In the genomic region with DNA sequence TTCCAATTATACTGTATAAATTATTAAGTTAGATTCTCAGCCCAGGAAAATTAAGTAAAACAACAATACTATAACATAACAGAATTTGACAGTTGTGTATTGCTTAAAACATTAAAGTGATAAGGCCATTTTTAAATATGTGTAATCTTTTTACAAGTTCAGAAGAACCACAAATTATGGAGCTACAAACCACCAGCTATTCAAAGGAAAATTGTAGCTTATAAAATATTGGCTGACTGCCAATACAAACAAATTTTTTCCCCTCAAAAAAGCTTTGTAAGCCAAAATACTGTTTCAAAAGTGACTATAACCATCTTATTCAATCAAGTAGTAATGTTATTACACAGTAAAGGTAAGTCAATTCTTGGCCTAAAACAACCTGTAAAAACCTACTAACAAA, we compare ENCODE assay signal across 21 cellular contexts. TPM values are rescaled to one million over a fixed set of nuclear protein-coding genes. Genes with fewer than 3 reads are reported as not detected.
DNase-seq lines count a peak whose midpoint lies in the region; ATAC-seq, FAIRE-seq and TF ChIP-seq lines count a peak whose summit lies in the region.
"Had no signal": no experiment of that assay in that cellular context is flagged by ENCODE, and none has a peak within 500 bp of the region (broad histone marks: within the 10 kb centered on the region; RNA-seq: fewer than 3 reads in every experiment).

No MANE protein-coding gene starts in this region.

- ATAC-seq in K562, result no peak
- ATAC-seq in naive B cell (ENCODE audit: low read depth in 2 of 2), result no peak
- no peak for ATAC-seq in effector memory CD8-positive, alpha-beta T cell (replicated peaks)
- ATAC-seq in HepG2, result no peak
- ATAC-seq: right lobe of liver; stimulated activated effector memory CD8-positive, alpha-beta T cell treated with anti-CD3 and anti-CD28 coated beads, Interleukin-12 subunit alpha, Interleukin-12 subunit beta, amount 100 ng/mL, for 72 hours had no signal

- H3K9me3 Mint-ChIP-seq in naive B cell, result no peaks in the 10 kb centered on the region
- H3K9me3 Mint-ChIP-seq in effector memory CD8-positive, alpha-beta T cell, result no peaks in the 10 kb centered on the region
- H3K9me3 Mint-ChIP-seq: central memory CD8-positive, alpha-beta T cell; IgD-negative memory B cell; stimulated activated effector memory CD8-positive, alpha-beta T cell treated with anti-CD3 and anti-CD28 coated beads, Interleukin-12 subunit alpha, Interleukin-12 subunit beta, amount 100 ng/mL, for 72 hours had no signal

- H3K27me3 Mint-ChIP-seq in naive B cell, result no peaks in the 10 kb centered on the region
- H3K27me3 Mint-ChIP-seq in effector memory CD8-positive, alpha-beta T cell, result no peaks in the 10 kb centered on the region
- H3K27me3 Mint-ChIP-seq: central memory CD8-positive, alpha-beta T cell; IgD-negative memory B cell had no signal

- in situ Hi-C loops in K562 (cut with MboI), result no loop called here
- in situ Hi-C loops in HepG2 (cut with HindIII; ENCODE audit: extremely low pct_ligation_motif_present, low pct_unique_long_range_greater_than_20kb), result no loop called here

- peaks cover 95% of the 10 kb centered on the region for H3K79me2 ChIP-seq in K562 (ENCODE audit: control insufficient read depth, insufficient read depth, low read length)
- peaks cover 36% of the 10 kb centered on the region for H3K79me2 ChIP-seq in HepG2 (ENCODE audit: insufficient read depth, low read length)

- CTCF ChIA-PET in K562 (lab: Yijun Ruan, JAX; ENCODE audit: low intra/inter-chr PET ratio) (no interaction called here), HepG2 (lab: Yijun Ruan, JAX; ENCODE audit: low intra/inter-chr PET ratio, low total read pairs) (no interaction called here)

- peaks cover 5 to 7% of the 10 kb centered on the region in 2 donors for H3K36me3 Mint-ChIP-seq in naive B cell
- peaks cover 2% of the 10 kb centered on the region for H3K36me3 Mint-ChIP-seq in effector memory CD8-positive, alpha-beta T cell (ENCODE audit: insufficient read depth)
- H3K36me3 Mint-ChIP-seq: stimulated activated effector memory CD8-positive, alpha-beta T cell treated with anti-CD3 and anti-CD28 coated beads, Interleukin-12 subunit alpha, Interleukin-12 subunit beta, amount 100 ng/mL, for 72 hours had no signal

- H3K27ac ChIP-seq in K562 (ENCODE audit: extremely low read depth, low read depth, low read length) (no peak overlapping the region), HepG2 (ENCODE audit: extremely low read length, insufficient read depth, low read length) (no peak overlapping the region)
- H3K27ac ChIP-seq: HL-60, ovary, right lobe of liver, vagina had no signal

- peak; percentile 10 for DNase-seq in NCI-H146 (lab: John Stamatoyannopoulos, UW)
- DNase-seq in NCI-H146 treated with DMSO at 0.1 percent for 48 hours (lab: John Stamatoyannopoulos, UW; ENCODE audit: unreplicated experiment), result no peak
- peak; percentile 65 for DNase-seq in NCI-H69 (lab: John Stamatoyannopoulos, UW)
- DNase-seq in K562 (ENCODE audit: extremely low read depth in 1 of 4, low spot score in 3 of 4), result no peak
- no peak for DNase-seq in naive B cell
- no peak for DNase-seq in activated CD4-positive, alpha-beta T cell treated with anti-CD3 and anti-CD28 coated beads for 1 hour
- no peak for DNase-seq in effector memory CD8-positive, alpha-beta T cell
- DNase-seq in HepG2 (ENCODE audit: low spot score), result no peak
- DNase-seq: activated gamma-delta T cell treated with Interleukin-2 at 50 U/mL for 16 hours; amniotic stem cell; effector CD8-positive, alpha-beta T cell; NCI-H345; ovary; right lobe of liver; T-helper 1 cell had no signal

- TF ChIP-seq POLR2A in K562 (conservative IDR thresholded peaks at IDR 0.05) (no peak), HepG2 (IDR thresholded peaks at IDR 0.05; ENCODE audit: insufficient read depth in 1 of 2, low read depth in 2 of 2, low read length in 2 of 2) (no peak)

- no peak overlapping the region for H3K4me3 ChIP-seq in K562
- no peak overlapping the region for H3K4me3 ChIP-seq in HepG2 (replicated peaks in 1 of 3; ENCODE audit: insufficient read depth in 1 of 3, low read depth in 2 of 3, low read length in 3 of 3)
- H3K4me3 ChIP-seq: ovary, right lobe of liver, vagina had no signal

- FAIRE-seq in K562 (lab: Jason Lieb, UNC) (no peak), HepG2 (lab: Jason Lieb, UNC) (no peak)
- FAIRE-seq: GM12892 had no signal

- TF ChIP-seq EP300 in K562 (IDR thresholded peaks at IDR 0.05; ENCODE audit: low read length) (no peak), HepG2 (IDR thresholded peaks at IDR 0.05; ENCODE audit: low read depth in 2 of 2, low read length in 2 of 2) (no peak), HepG2 (CRISPR knock-in tag; IDR thresholded peaks at IDR 0.05; ENCODE audit: borderline replicate concordance) (no peak)

- no peaks in the 10 kb centered on the region for H3K9me1 ChIP-seq in K562 (ENCODE audit: control insufficient read depth, insufficient read depth, low read length)

- BruUV-seq in K562 (replicated peaks; lab: Mats Ljungman, UMichigan) (no TSS peak), HepG2 (replicated peaks; lab: Mats Ljungman, UMichigan) (no TSS peak)

- intact Hi-C loops in K562 (cut with micrococcal nuclease) (no loop called here), HepG2 (cut with micrococcal nuclease; ENCODE audit: unreplicated experiment) (no loop called here)

- H3K4me2 ChIP-seq in K562 (ENCODE audit: insufficient read depth, low read length) (no peak overlapping the region), HepG2 (ENCODE audit: low read depth, low read length) (no peak overlapping the region)

- no peaks in the 10 kb centered on the region for H3K27me3 ChIP-seq in K562 (ENCODE audit: control insufficient read depth in 2 of 2, insufficient read depth in 2 of 2, low read length in 2 of 2)
- H3K27me3 ChIP-seq in HepG2 (ENCODE audit: control insufficient read depth in 1 of 2, insufficient read depth in 2 of 2, low read length in 2 of 2), result no peaks in the 10 kb centered on the region
- H3K27me3 ChIP-seq: ovary, right lobe of liver, vagina had no signal

- H3K4me3 Mint-ChIP-seq in naive B cell, result no peak overlapping the region
- H3K4me3 Mint-ChIP-seq in effector memory CD8-positive, alpha-beta T cell, result no peak overlapping the region
- H3K4me3 Mint-ChIP-seq: central memory CD8-positive, alpha-beta T cell; IgD-negative memory B cell; stimulated activated effector memory CD8-positive, alpha-beta T cell treated with anti-CD3 and anti-CD28 coated beads, Interleukin-12 subunit alpha, Interleukin-12 subunit beta, amount 100 ng/mL, for 72 hours had no signal

- TF ChIP-seq RAD21 in K562 (CRISPR knock-in tag; conservative IDR thresholded peaks at IDR 0.05 in 1 of 2, IDR thresholded peaks at IDR 0.05 in 1 of 2) (no peak), HepG2 (CRISPR knock-in tag; IDR thresholded peaks at IDR 0.05) (no peak)

- H4K20me1 ChIP-seq in K562 (replicated peaks; ENCODE audit: control insufficient read depth, insufficient read depth, low read length) (peaks cover 10% of the 10 kb centered on the region; the same call in 1 of the 2 replicates), HepG2 (ENCODE audit: insufficient read depth, low read length) (no peaks in the 10 kb centered on the region)

- peaks cover 0 to 5% of the 10 kb centered on the region in 2 experiments; a peak in 2 of 5 replicates for H3K4me1 ChIP-seq in K562 (replicated peaks in 1 of 2; ENCODE audit: control insufficient read depth in 2 of 2, insufficient read depth in 2 of 2, low read length in 2 of 2)
- H3K4me1 ChIP-seq in HepG2 (ENCODE audit: insufficient read depth, low read length), result peaks cover 11% of the 10 kb centered on the region
- H3K4me1 ChIP-seq: vagina had no signal

- H3K9ac ChIP-seq in K562 (ENCODE audit: insufficient read depth in 1 of 2, low read depth in 2 of 2, low read length in 2 of 2) (no peak overlapping the region), HepG2 (ENCODE audit: insufficient read depth, low read depth, low read length) (no peak overlapping the region)

- H3K4me1 Mint-ChIP-seq in naive B cell, result peaks cover 57 to 88% (median 76%) of the 10 kb centered on the region in 3 donors
- H3K4me1 Mint-ChIP-seq in effector memory CD8-positive, alpha-beta T cell (ENCODE audit: low read depth in 2 of 2), result peaks cover 0 to 6% of the 10 kb centered on the region in 2 donors

- POLR2A ChIA-PET in K562 (lab: Yijun Ruan, JAX), result interaction anchor here (1.1 kb wide), 2 partner anchors 8 to 15 kb away, joined by 5 to 6 read pairs; no protein-coding TSS in a partner anchor
- POLR2A ChIA-PET in HepG2 (lab: Yijun Ruan, JAX), result no interaction called here

- TF ChIP-seq CTCF in K562 (IDR thresholded peaks at IDR 0.05 in 2 of 3, conservative IDR thresholded peaks at IDR 0.05 in 1 of 3; ENCODE audit: insufficient read depth in 2 of 3, low read depth in 1 of 3, low read length in 3 of 3), result no peak
- no peak for TF ChIP-seq CTCF in HepG2 (CRISPR knock-in tag; IDR thresholded peaks at IDR 0.05)

- H3K36me3 ChIP-seq in K562 (ENCODE audit: control insufficient read depth, insufficient read depth, low read length), result no peaks in the 10 kb centered on the region
- H3K36me3 ChIP-seq in HepG2 (replicated peaks in 1 of 2; ENCODE audit: control insufficient read depth in 1 of 2, insufficient read depth in 2 of 2, low read length in 2 of 2), result no peaks in the 10 kb centered on the region
- H3K36me3 ChIP-seq: ovary, right lobe of liver, vagina had no signal

- peak overlapping the region in 4 of 6 donors; percentile 23 to 78 (median 63) for H3K27ac Mint-ChIP-seq in naive B cell
- no peak overlapping the region for H3K27ac Mint-ChIP-seq in effector memory CD8-positive, alpha-beta T cell
- H3K27ac Mint-ChIP-seq: IgD-negative memory B cell; stimulated activated effector memory CD8-positive, alpha-beta T cell treated with anti-CD3 and anti-CD28 coated beads, Interleukin-12 subunit alpha, Interleukin-12 subunit beta, amount 100 ng/mL, for 72 hours had no signal

- H3K9me3 ChIP-seq in K562 (replicated peaks; ENCODE audit: control insufficient read depth, insufficient read depth, low read depth, low read length) (no peaks in the 10 kb centered on the region), HepG2 (ENCODE audit: low read length) (no peaks in the 10 kb centered on the region)
- H3K9me3 ChIP-seq: ovary, right lobe of liver, vagina had no signal

- no peak overlapping the region for H2AFZ ChIP-seq in K562 (ENCODE audit: low read depth, low read length)
- no peak overlapping the region for H2AFZ ChIP-seq in HepG2 (ENCODE audit: low read length)

RNA-seq across cellular contexts. Expression of gene STRBP, which starts 21.9 kb away (rescaled TPM):
- 46.0 and 136 TPM in 2 replicates for total RNA-seq in K562 (2011; cell fraction: chromatin; rRNA removed; ENCODE audit: low replicate concordance)
- total RNA-seq in K562 (2011; cell fraction: nucleolus; rRNA removed), result 19.3 and 35.9 TPM in 2 replicates
- total RNA-seq in K562 (2011; cell fraction: nucleoplasm; rRNA removed), result 54.3 and 86.7 TPM in 2 replicates
- total RNA-seq in K562 (2014; rRNA removed) (53.8 and 55.9 TPM in 2 replicates), K562 (2014; rRNA removed; fragmentation: Illumina TruSeq; extraction: Trizol) (84.0 and 87.4 TPM in 2 replicates), K562 (2015; rRNA removed; fragmentation: Illumina TruSeq; extraction: Trizol) (67.9 and 75.3 TPM in 2 replicates), K562 (2021) (66.5 and 73.5 TPM in 2 replicates), HepG2 (2016; rRNA removed; fragmentation: Illumina TruSeq; extraction: Trizol) (38.5 and 46.1 TPM in 2 replicates)
- polyA plus RNA-seq in K562 (2011; rRNA removed) (54.7 and 72.2 TPM in 2 replicates), K562 (2014; fragmentation: Illumina TruSeq; extraction: Trizol) (56.1 and 70.2 TPM in 2 replicates), K562 (2014; fragmentation: Nextera tagmentation; extraction: Ambion mirVana) (10 to 100 TPM; 27.7 to 27.8 TPM), K562 (2014; rRNA removed) (52.1 and 56.0 TPM in 2 replicates), naive B cell (ENCODE audit: low read depth in 6 of 6) (100 to 1,000 TPM; 126 to 197 (median 155) TPM), HepG2 (2011; rRNA removed) (12.4 and 14.5 TPM in 2 replicates)
- polyA plus RNA-seq in K562 (2011; cell fraction: cytosol; rRNA removed), result 13.6 and 21.7 TPM in 2 replicates
- 71.8 and 82.8 TPM in 2 replicates for polyA plus RNA-seq in K562 (2011; cell fraction: nucleus; rRNA removed)
- polyA plus RNA-seq in K562 (2012), result 64.9 and 101 TPM in 2 replicates
- 77.1 and 87.7 TPM in 2 replicates for polyA minus RNA-seq in K562 (2011; rRNA and poly(A)+ RNA removed)
- 22.9 and 56.2 TPM in 2 replicates for polyA minus RNA-seq in K562 (2011; cell fraction: cytosol; rRNA and poly(A)+ RNA removed)
- polyA minus RNA-seq in K562 (2011; cell fraction: nucleus; rRNA and poly(A)+ RNA removed), result 30.8 and 58.6 TPM in 2 replicates
- 27.5 and 31.8 TPM in 2 replicates for total RNA-seq in HepG2 (2016; cell fraction: cytosol; rRNA removed; fragmentation: Illumina TruSeq; extraction: Trizol; ENCODE audit: low read depth)
- 37.6 and 46.6 TPM in 2 replicates for total RNA-seq in HepG2 (2016; cell fraction: insoluble cytoplasmic fraction; rRNA removed; fragmentation: Illumina TruSeq; extraction: Trizol)
- total RNA-seq in HepG2 (2016; cell fraction: membrane; rRNA removed; fragmentation: Illumina TruSeq; extraction: Trizol), result 52.4 and 62.5 TPM in 2 replicates
- 36.3 and 39.1 TPM in 2 replicates for total RNA-seq in HepG2 (2016; cell fraction: nucleus; rRNA removed; fragmentation: Illumina TruSeq; extraction: Trizol)
- 6.8 and 8.8 TPM in 2 replicates for polyA plus RNA-seq in HepG2 (2011; cell fraction: cytosol; rRNA removed)
- polyA plus RNA-seq in HepG2 (2011; cell fraction: nucleus; rRNA removed), result 5.9 and 6.5 TPM in 2 replicates
- 19.9 and 21.4 TPM in 2 replicates for polyA plus RNA-seq in HepG2 (2012)
- polyA plus RNA-seq in HepG2 (2016; cell fraction: cytosol; fragmentation: Illumina TruSeq; extraction: Trizol; ENCODE audit: low read depth), result 22.1 and 23.5 TPM in 2 replicates
- polyA plus RNA-seq in HepG2 (2016; cell fraction: insoluble cytoplasmic fraction; fragmentation: Illumina TruSeq; extraction: Trizol; ENCODE audit: low read depth), result 42.0 and 44.1 TPM in 2 replicates
- polyA plus RNA-seq in HepG2 (2016; cell fraction: membrane; fragmentation: Illumina TruSeq; extraction: Trizol; ENCODE audit: low read depth), result 36.4 and 38.7 TPM in 2 replicates
- polyA plus RNA-seq in HepG2 (2016; cell fraction: nucleus; fragmentation: Illumina TruSeq; extraction: Trizol; ENCODE audit: insufficient read depth, low read depth), result 28.7 and 36.9 TPM in 2 replicates
- polyA minus RNA-seq in HepG2 (2011; rRNA and poly(A)+ RNA removed; ENCODE audit: low replicate concordance), result 17.6 and 26.8 TPM in 2 replicates
- 11.6 and 11.7 TPM in 2 replicates for polyA minus RNA-seq in HepG2 (2011; cell fraction: cytosol; rRNA and poly(A)+ RNA removed)
- 30.8 and 31.4 TPM in 2 replicates for polyA minus RNA-seq in HepG2 (2011; cell fraction: nucleus; rRNA and poly(A)+ RNA removed)

Comparison
In these comparisons a context has a peak if more than half of its experiments do, and no peak if none do; other contexts are left out.
1. DNase-seq: peak in NCI-H146 (single experiment) and NCI-H69 (single experiment); none in NCI-H146 treated with DMSO at 0.1 percent for 48 hours (single experiment), K562 (0 of 4), naive B cell (single experiment), activated CD4-positive, alpha-beta T cell treated with anti-CD3 and anti-CD28 coated beads for 1 hour (single experiment), effector memory CD8-positive, alpha-beta T cell (0 of 3) and HepG2 (single experiment).
2. H3K27ac Mint-ChIP-seq: peak in naive B cell (4 of 6); none in effector memory CD8-positive, alpha-beta T cell (0 of 2).